In the genomic region with DNA sequence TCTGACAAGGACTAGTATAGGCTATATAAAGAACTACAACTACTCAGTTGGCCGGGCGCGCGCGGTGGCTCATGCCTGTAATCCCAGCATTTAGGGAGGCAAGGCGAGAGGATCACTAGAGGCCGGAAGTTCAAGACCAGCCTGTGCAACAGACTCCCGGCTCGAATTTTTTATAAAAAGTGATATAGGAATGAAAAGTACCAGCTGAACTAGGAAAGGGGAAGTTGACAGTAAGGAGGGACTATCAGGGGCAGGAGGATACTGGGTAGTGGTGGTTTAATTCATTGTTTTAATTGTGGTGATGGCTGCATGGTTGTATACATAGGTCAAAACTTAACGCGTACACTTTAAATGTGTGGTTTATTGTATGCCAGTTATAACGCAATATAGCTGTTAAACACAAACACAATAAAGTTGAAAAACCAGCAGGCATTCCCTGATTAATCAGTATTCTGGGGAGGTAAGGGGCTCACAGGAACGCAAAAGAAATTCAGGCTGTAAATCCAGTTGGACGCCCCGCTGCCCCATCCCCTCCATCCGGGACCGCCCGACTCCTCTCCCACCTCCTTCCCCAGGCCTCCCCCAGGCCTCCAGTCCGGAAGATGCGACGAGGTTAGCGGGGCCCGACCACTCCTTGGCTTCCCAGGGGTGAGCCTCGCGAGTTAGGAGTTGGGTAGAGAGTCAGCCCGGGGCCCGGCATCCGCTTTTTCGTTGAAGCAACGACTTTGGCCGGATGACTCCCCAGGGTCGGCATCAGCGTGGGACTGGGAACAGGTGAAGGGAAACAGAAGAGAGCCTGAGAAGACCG, we compare ENCODE assay signal across 1 cellular context.
A peak's percentile ranks its signal among the peaks of the same experiment; 100 is the strongest.
TF ChIP-seq lines count a peak whose summit lies in the region.

No MANE protein-coding gene starts in this region.

TF ChIP-seq in HepG2, 621 proteins besides CTCF, POLR2A, EP300 and RAD21 (continued from another document):
- no peak for TF ChIP-seq SP2 (CRISPR knock-in tag; IDR thresholded peaks at IDR 0.05)
- no peak for TF ChIP-seq RBM22 (optimal IDR thresholded peaks at IDR 0.05; ENCODE audit: low read length)
- no peak for TF ChIP-seq BRD4 (CRISPR knock-in tag; IDR thresholded peaks at IDR 0.05)
- TF ChIP-seq CBX5 (CRISPR knock-in tag; IDR thresholded peaks at IDR 0.05; ENCODE audit: borderline replicate concordance): no peak
- TF ChIP-seq ZBTB25 (CRISPR knock-in tag; IDR thresholded peaks at IDR 0.05): no peak
- TF ChIP-seq, protein P1, sequence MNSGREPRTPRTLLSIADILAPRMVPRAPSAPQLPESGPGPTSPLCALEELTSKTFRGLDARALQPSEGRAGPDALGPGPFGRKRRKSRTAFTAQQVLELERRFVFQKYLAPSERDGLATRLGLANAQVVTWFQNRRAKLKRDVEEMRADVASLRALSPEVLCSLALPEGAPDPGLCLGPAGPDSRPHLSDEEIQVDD (CRISPR knock-in tag; IDR thresholded peaks at IDR 0.05; ENCODE audit: borderline replicate concordance): no peak
- TF ChIP-seq ZBTB7A (CRISPR knock-in tag; IDR thresholded peaks at IDR 0.05): no peak
- no peak for TF ChIP-seq HDAC2 (CRISPR knock-in tag; IDR thresholded peaks at IDR 0.05)
- TF ChIP-seq SRSF4 (IDR thresholded peaks at IDR 0.05; ENCODE audit: low read depth, low read length, poor library complexity, severe bottlenecking): no peak
- TF ChIP-seq MYPOP (CRISPR knock-in tag; IDR thresholded peaks at IDR 0.05): no peak
- no peak for TF ChIP-seq NONO (IDR thresholded peaks at IDR 0.05)
- no peak; the same call in none of the 2 replicates for TF ChIP-seq NONO (CRISPR knock-in tag; conservative IDR thresholded peaks at IDR 0.05)
- TF ChIP-seq, protein P2, sequence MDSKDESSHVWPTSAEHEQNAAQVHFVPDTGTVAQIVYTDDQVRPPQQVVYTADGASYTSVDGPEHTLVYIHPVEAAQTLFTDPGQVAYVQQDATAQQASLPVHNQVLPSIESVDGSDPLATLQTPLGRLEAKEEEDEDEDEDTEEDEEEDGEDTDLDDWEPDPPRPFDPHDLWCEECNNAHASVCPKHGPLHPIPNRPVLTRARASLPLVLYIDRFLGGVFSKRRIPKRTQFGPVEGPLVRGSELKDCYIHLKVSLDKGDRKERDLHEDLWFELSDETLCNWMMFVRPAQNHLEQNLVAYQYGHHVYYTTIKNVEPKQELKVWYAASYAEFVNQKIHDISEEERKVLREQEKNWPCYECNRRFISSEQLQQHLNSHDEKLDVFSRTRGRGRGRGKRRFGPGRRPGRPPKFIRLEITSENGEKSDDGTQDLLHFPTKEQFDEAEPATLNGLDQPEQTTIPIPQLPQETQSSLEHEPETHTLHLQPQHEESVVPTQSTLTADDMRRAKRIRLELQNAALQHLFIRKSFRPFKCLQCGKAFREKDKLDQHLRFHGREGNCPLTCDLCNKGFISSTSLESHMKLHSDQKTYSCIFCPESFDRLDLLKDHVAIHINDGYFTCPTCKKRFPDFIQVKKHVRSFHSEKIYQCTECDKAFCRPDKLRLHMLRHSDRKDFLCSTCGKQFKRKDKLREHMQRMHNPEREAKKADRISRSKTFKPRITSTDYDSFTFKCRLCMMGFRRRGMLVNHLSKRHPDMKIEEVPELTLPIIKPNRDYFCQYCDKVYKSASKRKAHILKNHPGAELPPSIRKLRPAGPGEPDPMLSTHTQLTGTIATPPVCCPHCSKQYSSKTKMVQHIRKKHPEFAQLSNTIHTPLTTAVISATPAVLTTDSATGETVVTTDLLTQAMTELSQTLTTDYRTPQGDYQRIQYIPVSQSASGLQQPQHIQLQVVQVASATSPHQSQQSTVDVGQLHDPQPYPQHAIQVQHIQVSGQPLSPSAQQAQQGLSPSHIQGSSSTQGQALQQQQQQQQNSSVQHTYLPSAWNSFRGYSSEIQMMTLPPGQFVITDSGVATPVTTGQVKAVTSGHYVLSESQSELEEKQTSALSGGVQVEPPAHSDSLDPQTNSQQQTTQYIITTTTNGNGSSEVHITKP (CRISPR knock-in tag; IDR thresholded peaks at IDR 0.05; ENCODE audit: low read depth): peak; percentile 99
- peak; percentile 96; the same call in 1 of the 2 replicates for TF ChIP-seq PCBP1 (IDR thresholded peaks at IDR 0.05; ENCODE audit: borderline replicate concordance, low read depth, low read length)
- TF ChIP-seq RAD51 (IDR thresholded peaks at IDR 0.05; ENCODE audit: borderline replicate concordance): no peak
- TF ChIP-seq MZF1 (CRISPR knock-in tag; IDR thresholded peaks at IDR 0.05; ENCODE audit: borderline replicate concordance): no peak
- peak; percentile 81 for TF ChIP-seq ZNF30 (CRISPR knock-in tag; IDR thresholded peaks at IDR 0.05)
- TF ChIP-seq THRA (CRISPR knock-in tag; IDR thresholded peaks at IDR 0.05; ENCODE audit: borderline replicate concordance): no peak
- TF ChIP-seq ZNF124 (CRISPR knock-in tag; IDR thresholded peaks at IDR 0.05): no peak
- TF ChIP-seq, protein P3, sequence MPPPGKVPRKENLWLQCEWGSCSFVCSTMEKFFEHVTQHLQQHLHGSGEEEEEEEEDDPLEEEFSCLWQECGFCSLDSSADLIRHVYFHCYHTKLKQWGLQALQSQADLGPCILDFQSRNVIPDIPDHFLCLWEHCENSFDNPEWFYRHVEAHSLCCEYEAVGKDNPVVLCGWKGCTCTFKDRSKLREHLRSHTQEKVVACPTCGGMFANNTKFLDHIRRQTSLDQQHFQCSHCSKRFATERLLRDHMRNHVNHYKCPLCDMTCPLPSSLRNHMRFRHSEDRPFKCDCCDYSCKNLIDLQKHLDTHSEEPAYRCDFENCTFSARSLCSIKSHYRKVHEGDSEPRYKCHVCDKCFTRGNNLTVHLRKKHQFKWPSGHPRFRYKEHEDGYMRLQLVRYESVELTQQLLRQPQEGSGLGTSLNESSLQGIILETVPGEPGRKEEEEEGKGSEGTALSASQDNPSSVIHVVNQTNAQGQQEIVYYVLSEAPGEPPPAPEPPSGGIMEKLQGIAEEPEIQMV (CRISPR knock-in tag; IDR thresholded peaks at IDR 0.05; ENCODE audit: low read depth): no peak
- TF ChIP-seq HNRNPK (IDR thresholded peaks at IDR 0.05; ENCODE audit: low read depth, low read length, poor library complexity, severe bottlenecking): peak; percentile 45
- TF ChIP-seq, protein P4, sequence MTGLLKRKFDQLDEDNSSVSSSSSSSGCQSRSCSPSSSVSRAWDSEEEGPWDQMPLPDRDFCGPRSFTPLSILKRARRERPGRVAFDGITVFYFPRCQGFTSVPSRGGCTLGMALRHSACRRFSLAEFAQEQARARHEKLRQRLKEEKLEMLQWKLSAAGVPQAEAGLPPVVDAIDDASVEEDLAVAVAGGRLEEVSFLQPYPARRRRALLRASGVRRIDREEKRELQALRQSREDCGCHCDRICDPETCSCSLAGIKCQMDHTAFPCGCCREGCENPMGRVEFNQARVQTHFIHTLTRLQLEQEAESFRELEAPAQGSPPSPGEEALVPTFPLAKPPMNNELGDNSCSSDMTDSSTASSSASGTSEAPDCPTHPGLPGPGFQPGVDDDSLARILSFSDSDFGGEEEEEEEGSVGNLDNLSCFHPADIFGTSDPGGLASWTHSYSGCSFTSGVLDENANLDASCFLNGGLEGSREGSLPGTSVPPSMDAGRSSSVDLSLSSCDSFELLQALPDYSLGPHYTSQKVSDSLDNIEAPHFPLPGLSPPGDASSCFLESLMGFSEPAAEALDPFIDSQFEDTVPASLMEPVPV (CRISPR knock-in tag; IDR thresholded peaks at IDR 0.05): no peak
- TF ChIP-seq, protein P5, sequence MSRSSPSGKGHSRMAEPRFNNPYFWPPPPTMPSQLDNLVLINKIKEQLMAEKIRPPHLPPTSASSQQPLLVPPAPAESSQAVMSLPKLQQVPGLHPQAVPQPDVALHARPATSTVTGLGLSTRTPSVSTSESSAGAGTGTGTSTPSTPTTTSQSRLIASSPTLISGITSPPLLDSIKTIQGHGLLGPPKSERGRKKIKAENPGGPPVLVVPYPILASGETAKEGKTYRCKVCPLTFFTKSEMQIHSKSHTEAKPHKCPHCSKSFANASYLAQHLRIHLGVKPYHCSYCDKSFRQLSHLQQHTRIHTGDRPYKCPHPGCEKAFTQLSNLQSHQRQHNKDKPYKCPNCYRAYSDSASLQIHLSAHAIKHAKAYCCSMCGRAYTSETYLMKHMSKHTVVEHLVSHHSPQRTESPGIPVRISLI (CRISPR knock-in tag; IDR thresholded peaks at IDR 0.05; ENCODE audit: borderline replicate concordance): no peak
- no peak for TF ChIP-seq ARNT (IDR thresholded peaks at IDR 0.05)
- peak; percentile 9; the same call in 1 of the 2 replicates for TF ChIP-seq MEIS1 (CRISPR knock-in tag; IDR thresholded peaks at IDR 0.05; ENCODE audit: borderline replicate concordance)
- no peak for TF ChIP-seq RFX5 (IDR thresholded peaks at IDR 0.05; ENCODE audit: low read depth, low read length)
- no peak for TF ChIP-seq ZNF879 (CRISPR knock-in tag; IDR thresholded peaks at IDR 0.05)
- TF ChIP-seq ZMAT3 (CRISPR knock-in tag; conservative IDR thresholded peaks at IDR 0.05): no peak
- no peak for TF ChIP-seq KDM2A (CRISPR knock-in tag; IDR thresholded peaks at IDR 0.05; ENCODE audit: borderline replicate concordance, low read depth)
- TF ChIP-seq RBAK (CRISPR knock-in tag; IDR thresholded peaks at IDR 0.05): no peak
- TF ChIP-seq NFIC (IDR thresholded peaks at IDR 0.05; ENCODE audit: low read length): no peak
- no peak for TF ChIP-seq KLF11 (CRISPR knock-in tag; IDR thresholded peaks at IDR 0.05)
- no peak for TF ChIP-seq HOXA7 (CRISPR knock-in tag; IDR thresholded peaks at IDR 0.05)
- TF ChIP-seq SMARCE1 (IDR thresholded peaks at IDR 0.05; ENCODE audit: borderline replicate concordance): no peak
- TF ChIP-seq SRSF9 (IDR thresholded peaks at IDR 0.05; ENCODE audit: borderline replicate concordance, insufficient read depth, low read depth, low read length, poor library complexity, severe bottlenecking): no peak
- TF ChIP-seq STAG1 (CRISPR knock-in tag; IDR thresholded peaks at IDR 0.05): no peak
- 0 out of 2 replicates have a peak, but pooled peaks have one; percentile 1 for TF ChIP-seq GABPB1 (CRISPR knock-in tag; IDR thresholded peaks at IDR 0.05)
- no peak for TF ChIP-seq ZNF12 (CRISPR knock-in tag; IDR thresholded peaks at IDR 0.05)
- no peak for TF ChIP-seq ZNF703 (CRISPR knock-in tag; IDR thresholded peaks at IDR 0.05; ENCODE audit: borderline replicate concordance)
- TF ChIP-seq RBM39 (IDR thresholded peaks at IDR 0.05; ENCODE audit: low read depth, low read length, poor library complexity, severe bottlenecking): no peak
- TF ChIP-seq PCBP2 (optimal IDR thresholded peaks at IDR 0.05; ENCODE audit: low read depth, low read length, poor library complexity, severe bottlenecking): peak; percentile 79
- TF ChIP-seq GABPA (IDR thresholded peaks at IDR 0.05; ENCODE audit: low read depth, low read length): peak; percentile 20; the same call in 1 of the 2 replicates
- no peak for TF ChIP-seq GABPA (CRISPR knock-in tag; IDR thresholded peaks at IDR 0.05; ENCODE audit: low read depth)
- TF ChIP-seq PHF5A (CRISPR knock-in tag; IDR thresholded peaks at IDR 0.05; ENCODE audit: low read depth, unreplicated experiment): peak; percentile 7
- no peak for TF ChIP-seq ZNF234 (CRISPR knock-in tag; conservative IDR thresholded peaks at IDR 0.05)
- TF ChIP-seq ZFP91 (CRISPR knock-in tag; IDR thresholded peaks at IDR 0.05; ENCODE audit: borderline replicate concordance): no peak
- no peak for TF ChIP-seq ZNF781 (CRISPR knock-in tag; IDR thresholded peaks at IDR 0.05; ENCODE audit: borderline replicate concordance, not compliant biosample characterization)
- no peak; the same call in 1 of the 2 replicates for TF ChIP-seq CERS6 (CRISPR knock-in tag; IDR thresholded peaks at IDR 0.05)
- TF ChIP-seq KDM1A (CRISPR knock-in tag; IDR thresholded peaks at IDR 0.05): no peak
- TF ChIP-seq JDP2 (CRISPR knock-in tag; IDR thresholded peaks at IDR 0.05; ENCODE audit: borderline replicate concordance): no peak; the same call in 1 of the 2 replicates
- peak; percentile 17; the same call in 1 of the 2 replicates for TF ChIP-seq ZNF34 (CRISPR knock-in tag; IDR thresholded peaks at IDR 0.05; ENCODE audit: borderline replicate concordance)
- TF ChIP-seq ZNF792 (CRISPR knock-in tag; IDR thresholded peaks at IDR 0.05): no peak
